18 cellular contexts compared by ENCODE assay signal in the genomic region with DNA sequence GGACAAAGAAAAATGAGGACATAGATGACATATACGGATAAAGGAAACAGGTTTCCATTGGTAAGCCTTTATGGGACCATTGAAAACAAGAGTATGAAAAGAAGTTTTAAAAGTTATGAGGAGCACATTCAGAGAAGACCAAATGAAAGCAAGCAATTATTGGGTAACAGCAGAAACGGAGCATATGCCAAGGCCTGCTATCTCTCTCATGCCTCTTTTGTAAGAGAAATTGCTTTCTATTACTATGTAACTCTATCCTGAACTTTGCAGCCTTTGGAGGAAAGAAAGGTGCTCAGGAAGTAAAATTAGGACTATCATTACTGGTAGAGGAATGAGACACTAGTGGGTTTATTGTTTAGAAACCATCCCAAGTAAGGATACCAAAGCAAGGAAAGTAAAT. TPM values are rescaled to one million over a fixed set of nuclear protein-coding genes. Genes with fewer than 3 reads are reported as not detected.
DNase-seq lines count a peak whose midpoint lies in the region; ATAC-seq, FAIRE-seq and TF ChIP-seq lines count a peak whose summit lies in the region.
"Had no signal": no experiment of that assay in that cellular context is flagged by ENCODE, and none has a peak within 500 bp of the region (broad histone marks: within the 10 kb centered on the region; RNA-seq: fewer than 3 reads in every experiment).

No MANE protein-coding gene starts in this region.

- peak overlapping the region; percentile 69 for H3K27ac Mint-ChIP-seq in neural crest cell (ENCODE audit: unreplicated experiment)
- H3K27ac Mint-ChIP-seq: CD8-positive, alpha-beta memory T cell had no signal

- DNase-seq in GM23248, result no peak
- DNase-seq in K562 (ENCODE audit: extremely low read depth in 1 of 4, low spot score in 3 of 4), result no peak
- peak; percentile 19 for DNase-seq in fibroblast of villous mesenchyme (ENCODE audit: low read depth)
- no peak for DNase-seq in neural crest cell (ENCODE audit: low read depth, low spot score)
- DNase-seq in GM19240 (ENCODE audit: insufficient read length, low spot score), result no peak
- DNase-seq: 8988T; AML-193; Caco-2; CD8-positive, alpha-beta memory T cell; DND-41; GDM1; H7 had no signal

- H3K4me1 ChIP-seq in GM23248 (ENCODE audit: insufficient read depth) (peaks cover 13% of the 10 kb centered on the region), K562 (replicated peaks in 1 of 2; ENCODE audit: control insufficient read depth in 2 of 2, insufficient read depth in 2 of 2, low read length in 2 of 2) (peaks cover 3 to 26% of the 10 kb centered on the region in 2 experiments; a peak in 4 of 5 replicates)
- H3K4me1 ChIP-seq: BLaER1, Caco-2 had no signal

- CTCF ChIA-PET in K562 (lab: Yijun Ruan, JAX; ENCODE audit: low intra/inter-chr PET ratio), result no interaction called here

- whole genome bisulfite sequencing in GM23248 (ENCODE audit: low coverage in 1 of 2, low lambda C conversion rate in 2 of 2, missing lambda C conversion rate in 2 of 2), 2 experiments, result 76 to 84% methylated on average over 2 of the region's 2 CpGs
- 31% methylated on average over 2 of the region's 2 CpGs for WGBS in K562 (ENCODE audit: insufficient coverage, low coverage, missing lambda C conversion rate)

- POLR2A ChIA-PET in K562 (lab: Yijun Ruan, JAX), result no interaction called here

- H3K27ac ChIP-seq in GM23248 (no peak overlapping the region), K562 (ENCODE audit: extremely low read depth, low read depth, low read length) (0 out of 3 replicates have a peak overlapping the region, but pooled peaks have one; percentile 11)
- H3K27ac ChIP-seq: BLaER1 had no signal

- H3K36me3 Mint-ChIP-seq in neural crest cell (ENCODE audit: low read depth), result no peaks in the 10 kb centered on the region
- H3K36me3 Mint-ChIP-seq: CD8-positive, alpha-beta memory T cell had no signal

- H4K20me1 ChIP-seq in GM23248 (ENCODE audit: insufficient read depth), result no peaks in the 10 kb centered on the region
- H4K20me1 ChIP-seq in K562 (replicated peaks; ENCODE audit: control insufficient read depth, insufficient read depth, low read length), result no peaks in the 10 kb centered on the region
- H4K20me1 ChIP-seq: BLaER1 had no signal

- TF ChIP-seq EP300 in K562 (IDR thresholded peaks at IDR 0.05; ENCODE audit: low read length), result no peak

- H3K4me3 ChIP-seq in GM23248, result no peak overlapping the region
- no peak overlapping the region for H3K4me3 ChIP-seq in K562
- no peak overlapping the region for H3K4me3 ChIP-seq in fibroblast of villous mesenchyme (ENCODE audit: low read depth, low read length)
- H3K4me3 ChIP-seq: BLaER1 had no signal

- BruUV-seq in K562 (replicated peaks; lab: Mats Ljungman, UMichigan), result no TSS peak

- no peak for FAIRE-seq in K562 (lab: Jason Lieb, UNC)
- FAIRE-seq: GM12892, GM19239 had no signal

- H3K79me2 ChIP-seq in GM23248 (ENCODE audit: insufficient read depth), result no peaks in the 10 kb centered on the region
- H3K79me2 ChIP-seq in K562 (ENCODE audit: control insufficient read depth, insufficient read depth, low read length), result no peaks in the 10 kb centered on the region

- H3K4me1 Mint-ChIP-seq in neural crest cell, result peaks cover 4% of the 10 kb centered on the region
- H3K4me1 Mint-ChIP-seq: CD8-positive, alpha-beta memory T cell had no signal

- intact Hi-C loops in K562 (cut with micrococcal nuclease), result no loop called here

- no peaks in the 10 kb centered on the region for H3K9me2 ChIP-seq in GM23248 (ENCODE audit: insufficient read depth)

- H3K27me3 ChIP-seq in GM23248 (replicated peaks; ENCODE audit: insufficient read depth), result no peaks in the 10 kb centered on the region
- no peaks in the 10 kb centered on the region for H3K27me3 ChIP-seq in K562 (ENCODE audit: control insufficient read depth in 2 of 2, insufficient read depth in 2 of 2, low read length in 2 of 2)
- H3K27me3 ChIP-seq: BLaER1 had no signal

- no peaks in the 10 kb centered on the region for H3K9me3 Mint-ChIP-seq in neural crest cell
- H3K9me3 Mint-ChIP-seq: CD8-positive, alpha-beta memory T cell had no signal

- H3K36me3 ChIP-seq in GM23248 (ENCODE audit: low read depth), result no peaks in the 10 kb centered on the region
- no peaks in the 10 kb centered on the region for H3K36me3 ChIP-seq in K562 (ENCODE audit: control insufficient read depth, insufficient read depth, low read length)
- H3K36me3 ChIP-seq: BLaER1 had no signal

- ATAC-seq in K562 (no peak), HG03196 (IDR thresholded peaks at IDR 0.05; ENCODE audit: unreplicated experiment) (no peak), HG03432 (IDR thresholded peaks at IDR 0.05; ENCODE audit: unreplicated experiment) (no peak), GM18909 (IDR thresholded peaks at IDR 0.05; ENCODE audit: poor library complexity, unreplicated experiment) (no peak)

- 0 out of 2 replicates have a peak overlapping the region, but pooled peaks have one; percentile 7 for H2AFZ ChIP-seq in GM23248
- peak overlapping the region; percentile 36; the same call in 1 of the 2 replicates for H2AFZ ChIP-seq in K562 (ENCODE audit: low read depth, low read length)

- peaks cover 15% of the 10 kb centered on the region for H3F3A ChIP-seq in GM23248 (ENCODE audit: insufficient read depth)

- H3K27me3 Mint-ChIP-seq in neural crest cell (ENCODE audit: low read depth), result no peaks in the 10 kb centered on the region
- H3K27me3 Mint-ChIP-seq: CD8-positive, alpha-beta memory T cell had no signal

- TF ChIP-seq RAD21 in K562 (CRISPR knock-in tag; conservative IDR thresholded peaks at IDR 0.05 in 1 of 2, IDR thresholded peaks at IDR 0.05 in 1 of 2), result no peak

- no peak overlapping the region for H3K4me2 ChIP-seq in GM23248 (ENCODE audit: unreplicated experiment)
- no peak overlapping the region for H3K4me2 ChIP-seq in K562 (ENCODE audit: insufficient read depth, low read length)
- H3K4me2 ChIP-seq: BLaER1 had no signal

- H3K9me1 ChIP-seq in K562 (ENCODE audit: control insufficient read depth, insufficient read depth, low read length), result no peaks in the 10 kb centered on the region

- in situ Hi-C loops in GM23248 (cut with MboI), result no loop called here
- in situ Hi-C loops in K562 (cut with MboI), result no loop called here

- H3K9ac ChIP-seq in GM23248, result no peak overlapping the region
- no peak overlapping the region for H3K9ac ChIP-seq in K562 (ENCODE audit: insufficient read depth in 1 of 2, low read depth in 2 of 2, low read length in 2 of 2)
- H3K9ac ChIP-seq: BLaER1 had no signal

- H3K4me3 Mint-ChIP-seq in neural crest cell, result no peak overlapping the region
- H3K4me3 Mint-ChIP-seq: CD8-positive, alpha-beta memory T cell had no signal

- H3K9me3 ChIP-seq in GM23248 (ENCODE audit: low read depth) (no peaks in the 10 kb centered on the region), K562 (replicated peaks; ENCODE audit: control insufficient read depth, insufficient read depth, low read depth, low read length) (no peaks in the 10 kb centered on the region)
- H3K9me3 ChIP-seq: BLaER1, Caco-2 had no signal

- TF ChIP-seq CTCF in K562 (IDR thresholded peaks at IDR 0.05 in 2 of 3, conservative IDR thresholded peaks at IDR 0.05 in 1 of 3; ENCODE audit: insufficient read depth in 2 of 3, low read depth in 1 of 3, low read length in 3 of 3) (no peak), fibroblast of villous mesenchyme (IDR thresholded peaks at IDR 0.05; ENCODE audit: insufficient read depth, low read depth, low read length) (no peak), neural crest cell (conservative IDR thresholded peaks at IDR 0.05) (no peak)

- TF ChIP-seq POLR2A in K562 (conservative IDR thresholded peaks at IDR 0.05), result no peak

TF ChIP-seq in K562, 482 proteins besides CTCF, POLR2A, EP300 and RAD21:
- TF ChIP-seq, protein P1, sequence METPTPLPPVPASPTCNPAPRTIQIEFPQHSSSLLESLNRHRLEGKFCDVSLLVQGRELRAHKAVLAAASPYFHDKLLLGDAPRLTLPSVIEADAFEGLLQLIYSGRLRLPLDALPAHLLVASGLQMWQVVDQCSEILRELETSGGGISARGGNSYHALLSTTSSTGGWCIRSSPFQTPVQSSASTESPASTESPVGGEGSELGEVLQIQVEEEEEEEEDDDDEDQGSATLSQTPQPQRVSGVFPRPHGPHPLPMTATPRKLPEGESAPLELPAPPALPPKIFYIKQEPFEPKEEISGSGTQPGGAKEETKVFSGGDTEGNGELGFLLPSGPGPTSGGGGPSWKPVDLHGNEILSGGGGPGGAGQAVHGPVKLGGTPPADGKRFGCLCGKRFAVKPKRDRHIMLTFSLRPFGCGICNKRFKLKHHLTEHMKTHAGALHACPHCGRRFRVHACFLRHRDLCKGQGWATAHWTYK (CRISPR knock-in tag; IDR thresholded peaks at IDR 0.05), result no peak
- TF ChIP-seq L3MBTL2 (IDR thresholded peaks at IDR 0.05), result no peak
TF ChIP-seq in K562: peak in this region for 0.

RNA-seq across cellular contexts. Expression of a gene that starts 14.9 kb away (rescaled TPM):
- 4.4 and 28.6 TPM in 2 replicates for total RNA-seq in GM23248 (2014; rRNA removed; shearing (Covaris generic))
- 9.9 and 14.2 TPM in 2 replicates for polyA plus RNA-seq in GM23248 (2016; fragmentation: Nextera tagmentation; extraction: Ambion mirVana)
- 23.9 and 56.9 TPM in 2 replicates for total RNA-seq in K562 (2011; cell fraction: chromatin; rRNA removed; ENCODE audit: low replicate concordance)
- 12.2 and 18.3 TPM in 2 replicates for total RNA-seq in K562 (2011; cell fraction: nucleolus; rRNA removed)
- 17.7 and 26.4 TPM in 2 replicates for total RNA-seq in K562 (2011; cell fraction: nucleoplasm; rRNA removed)
- 7.6 and 15.3 TPM in 2 replicates for total RNA-seq in K562 (2014; rRNA removed)
- 26.0 and 31.8 TPM in 2 replicates for total RNA-seq in K562 (2014; rRNA removed; fragmentation: Illumina TruSeq; extraction: Trizol)
- 14.0 and 17.4 TPM in 2 replicates for total RNA-seq in K562 (2015; rRNA removed; fragmentation: Illumina TruSeq; extraction: Trizol)
- 17.6 and 18.8 TPM in 2 replicates for total RNA-seq in K562 (2021)
- polyA plus RNA-seq in K562 (2011; rRNA removed), result 22.3 and 30.9 TPM in 2 replicates
- polyA plus RNA-seq in K562 (2011; cell fraction: cytosol; rRNA removed), result 11.0 and 13.7 TPM in 2 replicates
- polyA plus RNA-seq in K562 (2011; cell fraction: nucleus; rRNA removed), result 29.4 and 30.3 TPM in 2 replicates
- 14.4 and 18.2 TPM in 2 replicates for polyA plus RNA-seq in K562 (2012)
- 10.1 and 10.6 TPM in 2 replicates for polyA plus RNA-seq in K562 (2014; fragmentation: Illumina TruSeq; extraction: Trizol)
- 10 to 100 TPM; 58.7 to 69.1 TPM for polyA plus RNA-seq in K562 (2014; fragmentation: Nextera tagmentation; extraction: Ambion mirVana)
- polyA plus RNA-seq in K562 (2014; rRNA removed), result 12.7 and 14.4 TPM in 2 replicates
- 54.7 and 54.8 TPM in 2 replicates for polyA minus RNA-seq in K562 (2011; rRNA and poly(A)+ RNA removed)
- polyA minus RNA-seq in K562 (2011; cell fraction: cytosol; rRNA and poly(A)+ RNA removed), result 5.3 and 12.6 TPM in 2 replicates
- polyA minus RNA-seq in K562 (2011; cell fraction: nucleus; rRNA and poly(A)+ RNA removed), result 53.6 and 70.6 TPM in 2 replicates
- total RNA-seq in fibroblast of villous mesenchyme, result 13.8 and 15.8 TPM in 2 replicates
- 18.0 and 20.1 TPM in 2 replicates for total RNA-seq in neural crest cell
